In the genomic region with DNA sequence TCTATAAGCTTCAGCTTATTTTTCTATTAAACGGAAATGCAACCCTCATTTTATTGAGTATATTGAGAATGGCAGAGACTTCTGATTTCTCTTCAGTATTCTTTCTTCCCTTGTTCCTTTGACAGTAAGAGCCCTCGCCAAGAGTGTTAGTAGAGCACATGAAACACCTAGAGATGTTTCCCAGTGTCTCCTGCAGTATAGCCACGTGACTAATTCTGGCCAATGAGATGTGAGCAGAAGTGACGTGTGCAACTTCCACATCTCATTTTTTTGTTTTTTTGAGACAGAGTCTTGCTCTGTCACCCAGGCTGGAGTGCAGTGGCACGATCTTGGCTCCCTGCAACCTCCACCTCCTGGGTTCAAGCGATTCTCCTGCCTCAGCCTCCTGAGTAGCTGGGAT, we compare ENCODE assay signal across 1 cellular context. TPM values are rescaled to one million over a fixed set of nuclear protein-coding genes. Genes with fewer than 3 reads are reported as not detected.
"Had no signal": no experiment of that assay in that cellular context is flagged by ENCODE, and none has a peak within 500 bp of the region (broad histone marks: within the 10 kb centered on the region; RNA-seq: fewer than 3 reads in every experiment).

No MANE protein-coding gene starts in this region.

RNA-seq across cellular contexts. Expression of a gene that starts 19.0 kb away (rescaled TPM):
- total RNA-seq: natural killer cell had no signal
